Comparison of ENCODE assay signal across 19 cellular contexts in genomic region chr6:79993012-79993910, GRCh38. TPM values are rescaled to one million over a fixed set of nuclear protein-coding genes. Genes with fewer than 3 reads are reported as not detected.
"Had no signal": no experiment of that assay in that cellular context is flagged by ENCODE, and none has a peak within 500 bp of the region (broad histone marks: within the 10 kb centered on the region; RNA-seq: fewer than 3 reads in every experiment).

No MANE protein-coding gene starts in this region.

- H3K27ac ChIP-seq: ascending aorta, esophagus muscularis mucosa, gastroesophageal sphincter, heart left ventricle, prostate gland, right atrium auricular region, suprapubic skin, transverse colon had no signal

- H3K27me3 ChIP-seq: ascending aorta, esophagus muscularis mucosa, gastroesophageal sphincter, right atrium auricular region, suprapubic skin, transverse colon had no signal

- DNase-seq: activated CD4-positive, alpha-beta T cell treated with anti-CD3 and anti-CD28 coated beads, Interleukin-2, amount 10 ng/mL, durations not matched to agents 7 days and 5 days; activated CD8-positive, alpha-beta T cell treated with anti-CD3 and anti-CD28 coated beads, Interleukin-2, amount 10 ng/mL, durations not matched to agents 7 days and 5 days; activated effector memory CD4-positive, alpha-beta T cell treated with anti-CD3 and anti-CD28 coated beads, Interleukin-2, amount 50 U/mL, for 16 hours; activated naive CD4-positive, alpha-beta T cell treated with anti-CD3 and anti-CD28 coated beads, Interleukin-2, amount 50 U/mL, for 16 hours; activated T-cell treated with anti-CD3 and anti-CD28 coated beads, Interleukin-2, amount 50 U/mL, for 48 hours; effector CD4-positive, alpha-beta T cell; heart left ventricle; left cardiac atrium; mesendoderm; naive thymus-derived CD4-positive, alpha-beta T cell; stimulated activated CD4-positive, alpha-beta T cell treated with anti-CD3 and anti-CD28 coated beads, Interleukin-2, amount 100 ng/mL, for 24 hours; T-helper 9 cell; transverse colon had no signal

- H3K36me3 ChIP-seq: ascending aorta, esophagus muscularis mucosa, gastroesophageal sphincter, heart left ventricle, prostate gland, right atrium auricular region, suprapubic skin, transverse colon had no signal

- ATAC-seq: activated CD8-positive, alpha-beta T cell treated with anti-CD3 and anti-CD28 coated beads, Interleukin-2, amount 10 ng/mL, durations not matched to agents 7 days and 5 days; gastroesophageal sphincter; heart left ventricle; left cardiac atrium; naive thymus-derived CD4-positive, alpha-beta T cell had no signal

- H3K9me3 ChIP-seq: ascending aorta, esophagus muscularis mucosa, gastroesophageal sphincter, heart left ventricle, prostate gland, right atrium auricular region, suprapubic skin, transverse colon had no signal

- H3K4me3 ChIP-seq: ascending aorta, esophagus muscularis mucosa, gastroesophageal sphincter, heart left ventricle, prostate gland, right atrium auricular region, suprapubic skin, transverse colon had no signal

- H3K4me1 ChIP-seq: ascending aorta, esophagus muscularis mucosa, gastroesophageal sphincter, heart left ventricle, prostate gland, right atrium auricular region, suprapubic skin, transverse colon had no signal

RNA-seq across cellular contexts. Expression of gene TTK, which starts 11.2 kb away (rescaled TPM):
- total RNA-seq: ascending aorta had no signal
